In genomic region chr1:20049056-20049798, GRCh38 we compare ENCODE assay signal across 5 cellular contexts. TPM values are rescaled to one million over a fixed set of nuclear protein-coding genes. Genes with fewer than 3 reads are reported as not detected.
"Had no signal": no experiment of that assay in that cellular context is flagged by ENCODE, and none has a peak within 500 bp of the region (broad histone marks: within the 10 kb centered on the region; RNA-seq: fewer than 3 reads in every experiment).

No MANE protein-coding gene starts in this region.

RNA-seq across cellular contexts. Expression of gene PLA2G5, which starts 20.8 kb away (rescaled TPM):
- total RNA-seq: GM23248, H1, H9, HT-29, IMR-90 had no signal
- polyA plus RNA-seq: IMR-90 had no signal
